Comparison of ENCODE assay signal across 8 cellular contexts in the genomic region with DNA sequence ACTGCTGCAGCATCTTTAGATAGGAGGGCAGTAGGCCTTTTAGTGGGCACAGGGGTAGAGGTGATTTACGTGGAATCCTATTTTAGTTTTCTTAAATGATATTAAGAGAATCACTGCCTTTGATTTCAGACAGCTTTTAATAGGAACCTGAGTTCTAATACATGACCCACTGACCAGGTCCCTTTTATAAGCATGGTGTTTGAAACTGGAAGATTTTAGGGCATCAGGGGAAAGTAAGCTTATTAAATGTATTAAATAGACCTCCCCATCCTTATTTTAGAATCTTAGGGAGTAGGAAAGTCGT. TPM values are rescaled to one million over a fixed set of nuclear protein-coding genes. Genes with fewer than 3 reads are reported as not detected.
DNase-seq lines count a peak whose midpoint lies in the region; ATAC-seq, FAIRE-seq and TF ChIP-seq lines count a peak whose summit lies in the region.

No MANE protein-coding gene starts in this region.

- CTCF ChIA-PET in HCT116 (lab: Charles Lee), result interaction anchor here (1.0 to 1.9 kb wide), 2 partner anchors 9 to 11 kb away, joined by 3 to 16 read pairs; no protein-coding TSS in a partner anchor
- CTCF ChIA-PET in activated CD8-positive, alpha-beta T cell treated with anti-CD3 and anti-CD28 coated beads, Interleukin-2, amount 10 ng/mL, durations not matched to agents 7 days and 5 days (lab: Charles Lee), result interaction anchor here (0.7 to 7.9 kb wide), 14 partner anchors 8 to 143 kb away, joined by 3 to 124 read pairs (median 5); a partner anchor contains a TSS

- no peaks in the 10 kb centered on the region for H3K9me3 ChIP-seq in HCT116 (ENCODE audit: control insufficient read depth in 1 of 2, insufficient read depth in 1 of 2, low read depth in 1 of 2, low read length in 2 of 2)
- H3K9me3 ChIP-seq in iPS DF 6.9 (ENCODE audit: control insufficient read depth, insufficient read depth, low read length), result no peaks in the 10 kb centered on the region
- H3K9me3 ChIP-seq in smooth muscle cell (replicated peaks; ENCODE audit: low read depth), result no peaks in the 10 kb centered on the region

- H2AFZ ChIP-seq in HCT116 (ENCODE audit: low read depth, low read length, poor library complexity, severe bottlenecking) (no peak overlapping the region), smooth muscle cell (ENCODE audit: low read depth) (no peak overlapping the region)

- peak overlapping the region; percentile 70 to 86 for H3K4me3 ChIP-seq in HCT116 (replicated peaks in 1 of 2; ENCODE audit: low read depth in 1 of 2, low read length in 2 of 2)
- peak overlapping the region; percentile 66; the same call in 1 of the 2 replicates for H3K4me3 ChIP-seq in iPS DF 6.9 (ENCODE audit: low read length)
- peak overlapping the region; percentile 100 for H3K4me3 ChIP-seq in smooth muscle cell

- TF ChIP-seq POLR2A in HCT116 (IDR thresholded peaks at IDR 0.05; ENCODE audit: borderline replicate concordance, extremely low read depth, insufficient read depth, insufficient read length), result no peak

- H3K27ac ChIP-seq in HCT116 (ENCODE audit: low read depth, low read length) (peak overlapping the region; percentile 97), iPS DF 6.9 (ENCODE audit: low read length) (no peak overlapping the region), smooth muscle cell (ENCODE audit: low read depth) (peak overlapping the region; percentile 91)

- intact Hi-C loops in HCT116 (cut with micrococcal nuclease), result no loop called here

- H4K20me1 ChIP-seq in HCT116 (ENCODE audit: insufficient read depth), result no peaks in the 10 kb centered on the region
- H4K20me1 ChIP-seq in smooth muscle cell (ENCODE audit: low read depth), result peaks cover 49% of the 10 kb centered on the region

- H3K27me3 ChIP-seq in HCT116 (ENCODE audit: insufficient read depth, low read length) (no peaks in the 10 kb centered on the region), iPS DF 6.9 (ENCODE audit: control insufficient read depth, insufficient read depth, low read length) (no peaks in the 10 kb centered on the region), smooth muscle cell (ENCODE audit: low read depth) (no peaks in the 10 kb centered on the region)

- H3K27ac Mint-ChIP-seq in activated CD8-positive, alpha-beta T cell treated with anti-CD3 and anti-CD28 coated beads, Interleukin-2, amount 10 ng/mL, durations not matched to agents 7 days and 5 days, result peak overlapping the region; percentile 75

- H3F3A ChIP-seq in smooth muscle cell (ENCODE audit: low read depth), result peaks cover 7% of the 10 kb centered on the region

- no peaks in the 10 kb centered on the region for H3K27me3 Mint-ChIP-seq in activated CD8-positive, alpha-beta T cell treated with anti-CD3 and anti-CD28 coated beads, Interleukin-2, amount 10 ng/mL, durations not matched to agents 7 days and 5 days (ENCODE audit: low read depth)

- peaks cover 7 to 27% of the 10 kb centered on the region in 2 experiments; a peak in 3 of 4 replicates for H3K4me1 ChIP-seq in HCT116 (ENCODE audit: control insufficient read depth in 1 of 2, insufficient read depth in 2 of 2, low read length in 2 of 2)
- H3K4me1 ChIP-seq in iPS DF 6.9 (ENCODE audit: control insufficient read depth, insufficient read depth, low read length), result no peaks in the 10 kb centered on the region
- H3K4me1 ChIP-seq in smooth muscle cell (ENCODE audit: low read depth), result peaks cover 15% of the 10 kb centered on the region

- no peak for FAIRE-seq in urothelium cell line (lab: Jason Lieb, UNC)

- TSS peak; percentile 76 for BruUV-seq in HCT116 (replicated peaks; lab: Mats Ljungman, UMichigan)

- DNase-seq in HCT116 (ENCODE audit: low read depth, low spot score) (no peak), iPS DF 6.9 (ENCODE audit: low read depth, low spot score) (no peak), smooth muscle cell (lab: John Stamatoyannopoulos, UW; ENCODE audit: unreplicated experiment) (no peak), EL (no peak), urothelium cell line (ENCODE audit: low spot score) (no peak), NCI-H1694 (lab: John Stamatoyannopoulos, UW) (no peak), NCI-H2171 treated with DMSO at 0.1 percent for 48 hours (lab: John Stamatoyannopoulos, UW) (no peak)
- no peak for DNase-seq in activated CD8-positive, alpha-beta T cell treated with anti-CD3 and anti-CD28 coated beads, Interleukin-2, amount 10 ng/mL, durations not matched to agents 7 days and 5 days

- TF ChIP-seq CTCF in HCT116 (IDR thresholded peaks at IDR 0.05 in 2 of 3, conservative IDR thresholded peaks at IDR 0.05 in 1 of 3; ENCODE audit: borderline replicate concordance in 1 of 3, insufficient read depth in 1 of 3, low read depth in 2 of 3, low read length in 2 of 3) (no peak), smooth muscle cell (IDR thresholded peaks at IDR 0.05; ENCODE audit: borderline replicate concordance, insufficient read depth, poor library complexity, severe bottlenecking) (no peak)

- RAD21 ChIA-PET in HCT116 (lab: Charles Lee; ENCODE audit: low non-redundant PET in 1 of 2, low total read pairs in 2 of 2, uncharacterized antibody in 2 of 2, unreplicated experiment in 2 of 2), result interaction anchor here in 1 of 2 experiments (1.4 kb wide), 1 partner anchor 12 kb away, joined by 3 read pairs; no protein-coding TSS in a partner anchor

- H3K79me2 ChIP-seq in HCT116 (ENCODE audit: insufficient read depth, low read length), result peaks cover 62% of the 10 kb centered on the region
- peaks cover 78% of the 10 kb centered on the region for H3K79me2 ChIP-seq in smooth muscle cell (ENCODE audit: low read depth)

- peaks cover 15 to 21% of the 10 kb centered on the region in 2 experiments for H3K36me3 ChIP-seq in HCT116 (ENCODE audit: control insufficient read depth in 1 of 2, insufficient read depth in 2 of 2, low read length in 2 of 2)
- H3K36me3 ChIP-seq in iPS DF 6.9 (ENCODE audit: control insufficient read depth, insufficient read depth, low read length), result peaks cover 6% of the 10 kb centered on the region; the same call in 1 of the 2 replicates
- peaks cover 2% of the 10 kb centered on the region for H3K36me3 ChIP-seq in smooth muscle cell (ENCODE audit: low read depth)

- H3K9ac ChIP-seq in HCT116 (ENCODE audit: low read length) (peak overlapping the region; percentile 93), smooth muscle cell (ENCODE audit: low read depth) (peak overlapping the region; percentile 94)

- no peak for ATAC-seq in HCT116
- no peak for ATAC-seq in activated CD8-positive, alpha-beta T cell treated with anti-CD3 and anti-CD28 coated beads, Interleukin-2, amount 10 ng/mL, durations not matched to agents 7 days and 5 days

- peaks cover 28% of the 10 kb centered on the region for H3K4me1 Mint-ChIP-seq in activated CD8-positive, alpha-beta T cell treated with anti-CD3 and anti-CD28 coated beads, Interleukin-2, amount 10 ng/mL, durations not matched to agents 7 days and 5 days (ENCODE audit: low read depth)

- H3K4me3 Mint-ChIP-seq in activated CD8-positive, alpha-beta T cell treated with anti-CD3 and anti-CD28 coated beads, Interleukin-2, amount 10 ng/mL, durations not matched to agents 7 days and 5 days, result peak overlapping the region; percentile 84

- no CpG with 5 or more reads among the region's 2 CpGs for WGBS in iPS DF 6.9 (ENCODE audit: insufficient coverage, insufficient read length)
- WGBS in smooth muscle cell (ENCODE audit: low lambda C conversion rate), result 2% methylated on average over 2 of the region's 2 CpGs

- H3K4me2 ChIP-seq in HCT116 (ENCODE audit: low read length), result peak overlapping the region; percentile 86
- peak overlapping the region; percentile 97 for H3K4me2 ChIP-seq in smooth muscle cell

- peaks cover 33% of the 10 kb centered on the region for H3K36me3 Mint-ChIP-seq in activated CD8-positive, alpha-beta T cell treated with anti-CD3 and anti-CD28 coated beads, Interleukin-2, amount 10 ng/mL, durations not matched to agents 7 days and 5 days (ENCODE audit: low read depth)

- H3K9me3 Mint-ChIP-seq in activated CD8-positive, alpha-beta T cell treated with anti-CD3 and anti-CD28 coated beads, Interleukin-2, amount 10 ng/mL, durations not matched to agents 7 days and 5 days (ENCODE audit: insufficient read depth), result no peaks in the 10 kb centered on the region

- TF ChIP-seq RAD21 in HCT116 (IDR thresholded peaks at IDR 0.05; ENCODE audit: low read depth), result no peak

- H3K9me2 ChIP-seq in HCT116 (ENCODE audit: insufficient read depth), result no peaks in the 10 kb centered on the region

- POLR2A ChIA-PET in HCT116 (lab: Charles Lee), result interaction anchor here (0.7 to 2.6 kb wide), 5 partner anchors 10 to 25 kb away, joined by 3 to 16 read pairs (median 9); a partner anchor contains a TSS
- POLR2A ChIA-PET in activated CD8-positive, alpha-beta T cell treated with anti-CD3 and anti-CD28 coated beads, Interleukin-2, amount 10 ng/mL, durations not matched to agents 7 days and 5 days (lab: Charles Lee), result interaction anchor here (0.7 to 5.5 kb wide), 10 partner anchors 8 to 69 kb away, joined by 3 to 63 read pairs (median 4); a partner anchor contains a TSS

TF ChIP-seq in HCT116, 20 proteins besides CTCF, POLR2A, EP300 and RAD21 (continues in another document):
- TF ChIP-seq SRF (IDR thresholded peaks at IDR 0.05; ENCODE audit: low read depth), result no peak
- TF ChIP-seq ZFX (IDR thresholded peaks at IDR 0.05), result no peak
- no peak for TF ChIP-seq EGR1 (IDR thresholded peaks at IDR 0.05; ENCODE audit: low read depth)
- TF ChIP-seq, protein P1, sequence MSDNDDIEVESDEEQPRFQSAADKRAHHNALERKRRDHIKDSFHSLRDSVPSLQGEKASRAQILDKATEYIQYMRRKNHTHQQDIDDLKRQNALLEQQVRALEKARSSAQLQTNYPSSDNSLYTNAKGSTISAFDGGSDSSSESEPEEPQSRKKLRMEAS (IDR thresholded peaks at IDR 0.05), result no peak

RNA-seq across cellular contexts. Expression of a gene that starts 2.0 kb away (rescaled TPM):
- total RNA-seq in HCT116 (2021; ENCODE audit: unreplicated experiment) (67.2 TPM), smooth muscle cell (74.9 and 79.0 TPM in 2 replicates)
- polyA plus RNA-seq in HCT116 (2012), result 26.8 and 36.5 TPM in 2 replicates
- 10 to 100 TPM; 80.5 to 83.2 TPM for total RNA-seq in activated CD8-positive, alpha-beta T cell treated with anti-CD3 and anti-CD28 coated beads, Interleukin-2, amount 10 ng/mL, durations not matched to agents 7 days and 5 days
- polyA plus RNA-seq in smooth muscle cell, result 24.6 and 26.0 TPM in 2 replicates

RNA-seq across cellular contexts. Expression of a gene that starts 16.6 kb away (rescaled TPM):
- total RNA-seq in HCT116 (2021; ENCODE audit: unreplicated experiment) (73.1 TPM), smooth muscle cell (25.6 and 33.3 TPM in 2 replicates)
- polyA plus RNA-seq in HCT116 (2012), result 35.5 and 37.0 TPM in 2 replicates
- 10 to 100 TPM; 66.2 to 67.7 TPM for total RNA-seq in activated CD8-positive, alpha-beta T cell treated with anti-CD3 and anti-CD28 coated beads, Interleukin-2, amount 10 ng/mL, durations not matched to agents 7 days and 5 days
- 54.2 and 59.5 TPM in 2 replicates for polyA plus RNA-seq in smooth muscle cell

RNA-seq across cellular contexts. Expression of a gene that starts 23.4 kb away (rescaled TPM):
- total RNA-seq in HCT116 (2021; ENCODE audit: unreplicated experiment) (63.7 TPM), smooth muscle cell (6.0 and 12.5 TPM in 2 replicates)
- 104 and 122 TPM in 2 replicates for polyA plus RNA-seq in HCT116 (2012)
- total RNA-seq in activated CD8-positive, alpha-beta T cell treated with anti-CD3 and anti-CD28 coated beads, Interleukin-2, amount 10 ng/mL, durations not matched to agents 7 days and 5 days, result 1 to 10 TPM; 4.1 to 4.9 TPM
- 18.4 and 19.5 TPM in 2 replicates for polyA plus RNA-seq in smooth muscle cell

RNA-seq across cellular contexts. Expression of a gene that starts 53.5 kb away (rescaled TPM):
- 9.7 TPM for total RNA-seq in HCT116 (2021; ENCODE audit: unreplicated experiment)
- 4.9 and 6.1 TPM in 2 replicates for polyA plus RNA-seq in HCT116 (2012)
- total RNA-seq in activated CD8-positive, alpha-beta T cell treated with anti-CD3 and anti-CD28 coated beads, Interleukin-2, amount 10 ng/mL, durations not matched to agents 7 days and 5 days, result 1 to 10 TPM; 4.8 to 5.3 TPM
- total RNA-seq in smooth muscle cell, result 2.6 and 4.0 TPM in 2 replicates
- polyA plus RNA-seq in smooth muscle cell, result 3.1 and 6.9 TPM in 2 replicates
